In genomic region chrX:125103693-125104092, GRCh38 we compare ENCODE assay signal across 21 cellular contexts.
"Had no signal": no experiment of that assay in that cellular context is flagged by ENCODE, and none has a peak within 500 bp of the region (broad histone marks: within the 10 kb centered on the region; RNA-seq: fewer than 3 reads in every experiment).

No MANE protein-coding gene starts in this region.

- H3K27me3 ChIP-seq: SJSA1 had no signal

- DNase-seq: Kasumi-1, MM.1S, NCI-H1092 treated with DMSO at 0.1 percent for 48 hours, NCI-H1417, NCI-H1436 treated with DMSO at 0.1 percent for 48 hours, NCI-H1694, NCI-H187 treated with DMSO at 0.1 percent for 48 hours, NCI-H2081, NCI-H2107, NCI-H2227 treated with DMSO at 0.1 percent for 48 hours, NCI-H524, NCI-H526 treated with DMSO at 0.1 percent for 48 hours, NCI-H748 treated with DMSO at 0.1 percent for 48 hours, Right ventricle myocardium superior, RPMI8226, SIG-M5 had no signal

- H3K4me1 ChIP-seq: SJSA1 had no signal

- H3K4me3 ChIP-seq: K562, SJSA1, SK-N-MC had no signal

- H3K27ac ChIP-seq: HL-60, KMS-11, SJSA1, SK-N-MC had no signal

- H3K36me3 ChIP-seq: SJSA1 had no signal

- H3K9me3 ChIP-seq: SJSA1 had no signal
